In genomic region chr20:17530716-17531536, GRCh38 we compare ENCODE assay signal across 8 cellular contexts. TPM values are rescaled to one million over a fixed set of nuclear protein-coding genes. Genes with fewer than 3 reads are reported as not detected.
DNase-seq lines count a peak whose midpoint lies in the region; ATAC-seq and TF ChIP-seq lines count a peak whose summit lies in the region.

TSS of gene BFSP1 (minus strand) at chr20:17531379. CDS start at chr20:17531329, 50 bp downstream.

- RAD21 ChIA-PET in HCT116 (lab: Charles Lee; ENCODE audit: low non-redundant PET in 1 of 2, low total read pairs in 2 of 2, uncharacterized antibody in 2 of 2, unreplicated experiment in 2 of 2) = interaction anchor here in 1 of 2 experiments (0.7 kb wide), 1 partner anchor 594 kb away, joined by 9 read pairs; no protein-coding TSS in a partner anchor

- no peak within 1 kb of the TSS for H3K27ac Mint-ChIP-seq in CD4-positive, CD25-positive, alpha-beta regulatory T cell

- no peaks in the 10 kb centered on the region for H3K9me2 ChIP-seq in HCT116 (ENCODE audit: insufficient read depth)

- TF ChIP-seq CTCF in HCT116 (IDR thresholded peaks at IDR 0.05 in 2 of 3, conservative IDR thresholded peaks at IDR 0.05 in 1 of 3; ENCODE audit: borderline replicate concordance in 1 of 3, insufficient read depth in 1 of 3, low read depth in 2 of 3, low read length in 2 of 3) = no peak
- peak in 1 of 3 experiments; percentile 9 for TF ChIP-seq CTCF in esophagus muscularis mucosa (IDR thresholded peaks at IDR 0.05)

- H3K36me3 Mint-ChIP-seq in CD4-positive, CD25-positive, alpha-beta regulatory T cell = no peaks in the 10 kb centered on the region

- no peaks in the 10 kb centered on the region for H3K9me3 ChIP-seq in CD4-positive, CD25-positive, alpha-beta regulatory T cell (ENCODE audit: control insufficient read depth in 2 of 2, low read length in 2 of 2)
- no peaks in the 10 kb centered on the region for H3K9me3 ChIP-seq in HCT116 (ENCODE audit: control insufficient read depth in 1 of 2, insufficient read depth in 1 of 2, low read depth in 1 of 2, low read length in 2 of 2)
- H3K9me3 ChIP-seq in esophagus muscularis mucosa = peaks cover 0 to 5% (median 0%) of the 10 kb centered on the region in 4 donors
- H3K9me3 ChIP-seq in muscle layer of colon (ENCODE audit: low read length) = no peaks in the 10 kb centered on the region

- intact Hi-C loops in HCT116 (cut with micrococcal nuclease) (loop anchor here (10.0 kb wide), 1 partner anchor 464 kb away; no protein-coding TSS in a partner anchor), esophagus muscularis mucosa (cut with DNase I) (no loop called here)

- WGBS in esophagus muscularis mucosa = under 1% methylated on average over 16 of the region's 106 CpGs

- peak; percentile 55 to 56 for ATAC-seq in CD4-positive, CD25-positive, alpha-beta regulatory T cell (ENCODE audit: low read depth in 2 of 2)
- ATAC-seq in HCT116 (peak; percentile 74), GM21529 (IDR thresholded peaks at IDR 0.05; ENCODE audit: unreplicated experiment) (no peak)

- H3K79me2 ChIP-seq in HCT116 (ENCODE audit: insufficient read depth, low read length) = no peaks in the 10 kb centered on the region

- H3K4me2 ChIP-seq in HCT116 (ENCODE audit: low read length) = peak within 1 kb of the TSS; percentile 67

- H4K20me1 ChIP-seq in HCT116 (ENCODE audit: insufficient read depth) = no peaks in the 10 kb centered on the region

- peak in 2 of 3 donors; percentile 22 to 58 for DNase-seq in CD4-positive, CD25-positive, alpha-beta regulatory T cell
- DNase-seq in HCT116 (ENCODE audit: low read depth, low spot score) (no peak), NCI-H69 (lab: John Stamatoyannopoulos, UW) (peak; percentile 86), esophagus muscularis mucosa (ENCODE audit: extremely low spot score) (no peak)
- DNase-seq in activated T-cell treated with anti-CD3 and anti-CD28 coated beads, Interleukin-2, amount 50 U/mL, for 1 hour = peak; percentile 45
- DNase-seq in stimulated activated naive CD4-positive, alpha-beta T cell treated with Interleukin-2 at 50 U/mL for 16 hours (lab: John Stamatoyannopoulos, UW) = peak; percentile 43

- peak within 1 kb of the TSS; percentile 57 for H2AFZ ChIP-seq in HCT116 (ENCODE audit: low read depth, low read length, poor library complexity, severe bottlenecking)

- peak within 1 kb of the TSS; percentile 58 for H3K9ac ChIP-seq in HCT116 (ENCODE audit: low read length)
- peak within 1 kb of the TSS; percentile 44 for H3K9ac ChIP-seq in muscle layer of colon (ENCODE audit: low read length)

- peaks cover 9% of the 10 kb centered on the region for H3K4me1 ChIP-seq in CD4-positive, CD25-positive, alpha-beta regulatory T cell (ENCODE audit: control insufficient read depth, insufficient read depth, low read length, poor library complexity, severe bottlenecking)
- H3K4me1 ChIP-seq in HCT116 (ENCODE audit: control insufficient read depth in 1 of 2, insufficient read depth in 2 of 2, low read length in 2 of 2) (peaks cover 16 to 27% of the 10 kb centered on the region in 2 experiments), esophagus muscularis mucosa (peaks cover 0 to 28% (median 21%) of the 10 kb centered on the region in 4 donors), muscle layer of colon (ENCODE audit: insufficient read depth, low read length) (peaks cover 4% of the 10 kb centered on the region)

- no peaks in the 10 kb centered on the region for H3K36me3 ChIP-seq in CD4-positive, CD25-positive, alpha-beta regulatory T cell (ENCODE audit: control insufficient read depth, insufficient read depth, low read length)
- no peaks in the 10 kb centered on the region for H3K36me3 ChIP-seq in HCT116 (ENCODE audit: control insufficient read depth in 1 of 2, insufficient read depth in 2 of 2, low read length in 2 of 2)
- H3K36me3 ChIP-seq in esophagus muscularis mucosa = no peaks in the 10 kb centered on the region
- H3K36me3 ChIP-seq in muscle layer of colon (ENCODE audit: insufficient read depth, low read length) = no peaks in the 10 kb centered on the region

- no TSS peak for BruUV-seq in HCT116 (replicated peaks; lab: Mats Ljungman, UMichigan)

- TF ChIP-seq RAD21 in HCT116 (IDR thresholded peaks at IDR 0.05; ENCODE audit: low read depth) = no peak

- H3K4me3 Mint-ChIP-seq in CD4-positive, CD25-positive, alpha-beta regulatory T cell = peak within 1 kb of the TSS; percentile 60 to 85 (median 82)

- peaks cover 0 to 2% (median 0%) of the 10 kb centered on the region in 7 donors for H3K9me3 Mint-ChIP-seq in CD4-positive, CD25-positive, alpha-beta regulatory T cell

- no peak within 1 kb of the TSS for H3K4me3 ChIP-seq in CD4-positive, CD25-positive, alpha-beta regulatory T cell (ENCODE audit: low read depth, low read length)
- H3K4me3 ChIP-seq in HCT116 (replicated peaks in 1 of 2; ENCODE audit: low read depth in 1 of 2, low read length in 2 of 2) (peak within 1 kb of the TSS; percentile 41 to 51), esophagus muscularis mucosa (peak within 1 kb of the TSS; percentile 61 to 68 (median 66)), muscle layer of colon (ENCODE audit: low read depth in 1 of 2, low read length in 2 of 2) (peak within 1 kb of the TSS; percentile 43 to 58)

- POLR2A ChIA-PET in HCT116 (lab: Charles Lee) = interaction anchor here (0.8 kb wide), 1 partner anchor 39 kb away, joined by 4 read pairs; the partner anchor contains the start of gene DSTN

- H3K27ac ChIP-seq in CD4-positive, CD25-positive, alpha-beta regulatory T cell (ENCODE audit: insufficient read depth, low read length, poor library complexity, severe bottlenecking) = no peak within 1 kb of the TSS
- peak within 1 kb of the TSS; percentile 61 for H3K27ac ChIP-seq in HCT116 (ENCODE audit: low read depth, low read length)
- peak within 1 kb of the TSS; percentile 77 to 85 (median 82) for H3K27ac ChIP-seq in esophagus muscularis mucosa (replicated peaks in 1 of 4)
- H3K27ac ChIP-seq in muscle layer of colon (ENCODE audit: low read depth, low read length) = peak within 1 kb of the TSS; percentile 79

- no peak for TF ChIP-seq EP300 in esophagus muscularis mucosa (IDR thresholded peaks at IDR 0.05)

- H3K27me3 Mint-ChIP-seq in CD4-positive, CD25-positive, alpha-beta regulatory T cell = peaks cover 52% of the 10 kb centered on the region

- TF ChIP-seq POLR2A in HCT116 (IDR thresholded peaks at IDR 0.05; ENCODE audit: borderline replicate concordance, extremely low read depth, insufficient read depth, insufficient read length) = no peak
- TF ChIP-seq POLR2A in esophagus muscularis mucosa (IDR thresholded peaks at IDR 0.05; ENCODE audit: low read depth) = no peak

- CTCF ChIA-PET in HCT116 (lab: Charles Lee) = interaction anchor here (1.4 kb wide), 1 partner anchor 118 kb away, joined by 3 read pairs; no protein-coding TSS in a partner anchor

- peaks cover 0 to 8% (median 2%) of the 10 kb centered on the region in 4 donors for H3K4me1 Mint-ChIP-seq in CD4-positive, CD25-positive, alpha-beta regulatory T cell

- H3K27me3 ChIP-seq in CD4-positive, CD25-positive, alpha-beta regulatory T cell (ENCODE audit: control insufficient read depth, insufficient read depth, low read length) = peaks cover 28% of the 10 kb centered on the region
- no peaks in the 10 kb centered on the region for H3K27me3 ChIP-seq in HCT116 (ENCODE audit: insufficient read depth, low read length)
- H3K27me3 ChIP-seq in esophagus muscularis mucosa = no peaks in the 10 kb centered on the region
- no peaks in the 10 kb centered on the region for H3K27me3 ChIP-seq in muscle layer of colon (ENCODE audit: control insufficient read depth in 1 of 2, insufficient read depth in 2 of 2, low read length in 2 of 2)

TF ChIP-seq in HCT116, 20 proteins besides CTCF, POLR2A, EP300 and RAD21:
- TF ChIP-seq CBX3 (IDR thresholded peaks at IDR 0.05; ENCODE audit: low read depth) (peak; percentile 15; the same call in 1 of the 2 replicates), ZFX (IDR thresholded peaks at IDR 0.05) (peak; percentile 83), CEBPB (IDR thresholded peaks at IDR 0.05; ENCODE audit: low read depth) (no peak), FOSL1 (IDR thresholded peaks at IDR 0.05; ENCODE audit: low read depth) (no peak), MAX (IDR thresholded peaks at IDR 0.05) (peak; percentile 56)

RNA-seq across cellular contexts. Expression of gene BFSP1, which starts in this region (rescaled TPM):
- 0.39 TPM for total RNA-seq in CD4-positive, CD25-positive, alpha-beta regulatory T cell
- polyA plus RNA-seq in CD4-positive, CD25-positive, alpha-beta regulatory T cell = under 1 TPM in 1 of 4 donors, not detected in 3; 0.12 TPM
- total RNA-seq in HCT116 (2021; ENCODE audit: unreplicated experiment) (8.8 TPM), esophagus muscularis mucosa (1 to 10 TPM; 2.7 to 7.3 (median 6.4) TPM)
- 4.2 and 5.4 TPM in 2 replicates for polyA plus RNA-seq in HCT116 (2012)

Comparison
In these comparisons a context has a peak if more than half of its experiments do, and no peak if none do; other contexts are left out.
1. Peak in DNase-seq and ATAC-seq in CD4-positive, CD25-positive, alpha-beta regulatory T cell; RNA of the gene not detected or under 1 TPM.
2. DNase-seq: peak in NCI-H69 (single experiment), activated T-cell treated with anti-CD3 and anti-CD28 coated beads, Interleukin-2, amount 50 U/mL, for 1 hour (single experiment) and stimulated activated naive CD4-positive, alpha-beta T cell treated with Interleukin-2 at 50 U/mL for 16 hours (single experiment); none in HCT116 (single experiment) and esophagus muscularis mucosa (single experiment).